ENCODE assay signal across 1 cellular context in the genomic region with DNA sequence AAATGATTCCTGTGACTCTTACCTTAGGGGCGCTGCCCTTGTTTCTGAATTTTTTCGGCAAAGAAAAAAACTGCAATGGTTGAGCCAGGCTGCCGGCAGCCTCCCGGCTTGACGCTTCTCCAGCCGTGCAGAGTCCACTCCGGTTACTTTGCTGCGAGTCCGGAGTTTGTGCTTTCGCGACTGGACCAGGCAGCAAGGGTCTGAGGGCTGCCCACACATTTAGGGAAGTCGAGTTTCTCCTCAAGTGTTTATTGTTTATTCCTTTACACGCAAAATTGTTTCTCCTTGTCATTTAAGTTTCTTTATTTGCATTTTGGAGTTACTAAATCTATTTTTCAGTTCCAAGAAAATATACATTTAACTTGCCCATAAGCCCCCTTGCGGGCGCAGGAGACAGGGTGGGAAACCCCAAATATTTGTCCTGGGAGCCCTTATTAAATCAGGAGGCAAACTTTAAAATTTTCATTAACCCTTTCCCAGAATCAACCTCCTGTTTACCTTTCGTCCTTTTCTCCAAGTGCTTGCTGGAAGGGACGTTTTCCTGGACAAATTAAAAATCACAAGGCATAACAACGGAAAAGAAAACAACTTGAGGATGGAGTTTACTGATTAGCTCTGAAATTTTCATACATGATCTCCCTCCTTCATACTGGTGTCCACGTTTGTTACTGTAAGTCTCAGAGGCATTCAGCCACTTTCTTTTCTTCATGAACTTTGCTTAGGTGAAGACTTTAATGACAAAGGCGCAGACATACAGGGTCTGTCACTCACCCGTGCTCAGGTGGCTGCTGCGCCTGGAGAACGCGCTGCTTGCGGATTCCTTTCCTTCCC.
TF ChIP-seq lines count a peak whose summit lies in the region.

No MANE protein-coding gene starts in this region.

TF ChIP-seq in GM23338, 12 proteins besides CTCF, POLR2A, EP300 and RAD21:
- TF ChIP-seq ZNF462 (CRISPR knock-in tag; IDR thresholded peaks at IDR 0.05) (no peak), EZH2 (IDR thresholded peaks at IDR 0.05; ENCODE audit: low read depth, unreplicated experiment) (peak; percentile 16), STAT1 (IDR thresholded peaks at IDR 0.05; ENCODE audit: unreplicated experiment) (no peak), NANOG (IDR thresholded peaks at IDR 0.05; ENCODE audit: borderline replicate concordance) (no peak)
